8 cellular contexts compared by ENCODE assay signal in the genomic region with DNA sequence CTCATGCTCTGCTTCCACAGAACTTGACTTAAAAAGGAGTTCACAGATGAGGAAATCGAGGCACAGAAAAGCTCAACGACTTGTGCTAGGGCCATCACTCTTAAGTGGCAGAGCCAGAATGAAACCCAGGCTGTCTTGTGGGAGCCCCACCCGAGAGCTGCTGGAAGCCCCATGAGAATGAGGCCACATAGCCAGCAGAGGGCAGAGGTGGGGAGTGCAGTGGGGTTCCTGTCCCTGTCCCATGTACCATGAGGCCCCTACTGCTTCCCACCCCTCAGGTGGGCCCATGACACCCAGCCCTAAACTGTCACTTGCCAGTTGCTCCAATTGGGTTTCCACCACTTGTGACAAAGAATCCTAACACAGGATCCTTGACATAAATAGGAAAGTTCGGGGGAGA.
A peak's percentile ranks its signal among the peaks of the same experiment; 100 is the strongest.
DNase-seq lines count a peak whose midpoint lies in the region; ATAC-seq and TF ChIP-seq lines count a peak whose summit lies in the region.
"Had no signal": no experiment of that assay in that cellular context is flagged by ENCODE, and none has a peak within 500 bp of the region (broad histone marks: within the 10 kb centered on the region; RNA-seq: fewer than 3 reads in every experiment).

No MANE protein-coding gene starts in this region.

- no peak overlapping the region for H3K27ac Mint-ChIP-seq in type B pancreatic cell

- no peaks in the 10 kb centered on the region for H3K36me3 ChIP-seq in left lung

- peak; percentile 63 for DNase-seq in OCI-M1 (lab: John Stamatoyannopoulos, UW)
- peak; percentile 13 for DNase-seq in activated naive CD4-positive, alpha-beta T cell treated with anti-CD3 and anti-CD28 coated beads, Interleukin-2, amount 50 U/mL, for 16 hours
- DNase-seq in left lung: peak; percentile 40 to 83
- DNase-seq in type B pancreatic cell (ENCODE audit: extremely low spot score, unreplicated experiment): no peak
- no peak for DNase-seq in omental fat pad (ENCODE audit: low spot score)

- no peaks in the 10 kb centered on the region for H3K4me1 Mint-ChIP-seq in type B pancreatic cell (ENCODE audit: unreplicated experiment)

- peaks cover 4% of the 10 kb centered on the region for H3K27me3 Mint-ChIP-seq in type B pancreatic cell

- ATAC-seq in GM18505 (IDR thresholded peaks at IDR 0.05; ENCODE audit: unreplicated experiment) (peak; percentile 70), left lung (peak; percentile 70), omental fat pad (ENCODE audit: low FRiP score) (no peak), GM21390 (IDR thresholded peaks at IDR 0.05; ENCODE audit: unreplicated experiment) (no peak)

- H3K4me1 ChIP-seq in left lung: no peaks in the 10 kb centered on the region

- no peak for TF ChIP-seq POLR2A in GM18505 (IDR thresholded peaks at IDR 0.05; ENCODE audit: borderline replicate concordance, extremely low read depth, insufficient read depth, insufficient read length)

- no peak overlapping the region for H3K4me3 Mint-ChIP-seq in type B pancreatic cell

- H3K9me3 ChIP-seq in left lung: no peaks in the 10 kb centered on the region

- no peaks in the 10 kb centered on the region for H3K36me3 Mint-ChIP-seq in type B pancreatic cell

- H3K4me3 ChIP-seq in left lung: no peak overlapping the region
- H3K4me3 ChIP-seq: SK-N-MC had no signal

- H3K9me3 Mint-ChIP-seq in type B pancreatic cell: no peaks in the 10 kb centered on the region

- intact Hi-C loops in left lung (cut with DNase I): no loop called here

- no peak overlapping the region for H3K27ac ChIP-seq in left lung
- H3K27ac ChIP-seq: SK-N-MC had no signal

- no peaks in the 10 kb centered on the region for H3K27me3 ChIP-seq in left lung

- peak in 1 of 2 donors; percentile 48 for TF ChIP-seq CTCF in left lung (IDR thresholded peaks at IDR 0.05)
- TF ChIP-seq CTCF in type B pancreatic cell (conservative IDR thresholded peaks at IDR 0.05): peak; percentile 31
- no peak for TF ChIP-seq CTCF in omental fat pad (IDR thresholded peaks at IDR 0.05)

Comparison
In these comparisons a context has a peak if more than half of its experiments do, and no peak if none do; other contexts are left out.
1. ATAC-seq: peak in GM18505 (single experiment) and left lung (single experiment); none in omental fat pad (single experiment) and GM21390 (single experiment).
2. DNase-seq: peak in OCI-M1 (single experiment), activated naive CD4-positive, alpha-beta T cell treated with anti-CD3 and anti-CD28 coated beads, Interleukin-2, amount 50 U/mL, for 16 hours (single experiment) and left lung (2 of 2); none in type B pancreatic cell (single experiment) and omental fat pad (single experiment).